1 cellular context compared by ENCODE assay signal in the genomic region with DNA sequence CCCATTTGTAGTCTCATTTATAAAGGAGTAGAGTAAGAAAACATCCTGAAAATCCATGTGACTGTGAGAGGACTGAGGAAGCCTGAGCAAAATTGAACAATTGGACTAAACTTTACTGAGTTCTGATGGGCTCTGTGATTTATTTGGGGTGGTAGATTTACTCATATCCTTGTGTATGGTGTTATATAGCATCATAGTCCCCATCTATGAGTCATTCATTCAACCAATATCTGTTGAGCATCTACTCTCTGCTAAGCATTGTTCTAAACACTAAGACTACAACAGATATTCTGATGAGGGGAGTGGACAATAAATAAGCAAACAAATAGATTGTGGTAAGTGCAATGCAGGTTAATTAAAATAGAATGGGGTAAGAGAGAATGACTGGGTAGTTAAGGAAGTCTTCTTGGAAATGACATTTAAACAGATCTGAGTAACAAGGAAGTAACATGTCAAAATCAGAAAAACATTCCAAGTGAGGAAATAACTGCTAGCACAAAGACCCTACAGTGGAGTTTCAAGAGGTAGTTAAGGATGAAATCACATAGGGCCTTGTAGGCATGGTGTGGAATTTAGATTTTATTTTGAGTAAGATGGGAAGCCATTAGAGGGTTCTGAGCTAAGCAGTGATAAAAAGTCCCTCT.
TF ChIP-seq lines count a peak whose summit lies in the region.

No MANE protein-coding gene starts in this region.

TF ChIP-seq in SK-N-SH, 30 proteins besides CTCF, POLR2A, EP300 and RAD21 (continued from another document):
- TF ChIP-seq, protein P1, sequence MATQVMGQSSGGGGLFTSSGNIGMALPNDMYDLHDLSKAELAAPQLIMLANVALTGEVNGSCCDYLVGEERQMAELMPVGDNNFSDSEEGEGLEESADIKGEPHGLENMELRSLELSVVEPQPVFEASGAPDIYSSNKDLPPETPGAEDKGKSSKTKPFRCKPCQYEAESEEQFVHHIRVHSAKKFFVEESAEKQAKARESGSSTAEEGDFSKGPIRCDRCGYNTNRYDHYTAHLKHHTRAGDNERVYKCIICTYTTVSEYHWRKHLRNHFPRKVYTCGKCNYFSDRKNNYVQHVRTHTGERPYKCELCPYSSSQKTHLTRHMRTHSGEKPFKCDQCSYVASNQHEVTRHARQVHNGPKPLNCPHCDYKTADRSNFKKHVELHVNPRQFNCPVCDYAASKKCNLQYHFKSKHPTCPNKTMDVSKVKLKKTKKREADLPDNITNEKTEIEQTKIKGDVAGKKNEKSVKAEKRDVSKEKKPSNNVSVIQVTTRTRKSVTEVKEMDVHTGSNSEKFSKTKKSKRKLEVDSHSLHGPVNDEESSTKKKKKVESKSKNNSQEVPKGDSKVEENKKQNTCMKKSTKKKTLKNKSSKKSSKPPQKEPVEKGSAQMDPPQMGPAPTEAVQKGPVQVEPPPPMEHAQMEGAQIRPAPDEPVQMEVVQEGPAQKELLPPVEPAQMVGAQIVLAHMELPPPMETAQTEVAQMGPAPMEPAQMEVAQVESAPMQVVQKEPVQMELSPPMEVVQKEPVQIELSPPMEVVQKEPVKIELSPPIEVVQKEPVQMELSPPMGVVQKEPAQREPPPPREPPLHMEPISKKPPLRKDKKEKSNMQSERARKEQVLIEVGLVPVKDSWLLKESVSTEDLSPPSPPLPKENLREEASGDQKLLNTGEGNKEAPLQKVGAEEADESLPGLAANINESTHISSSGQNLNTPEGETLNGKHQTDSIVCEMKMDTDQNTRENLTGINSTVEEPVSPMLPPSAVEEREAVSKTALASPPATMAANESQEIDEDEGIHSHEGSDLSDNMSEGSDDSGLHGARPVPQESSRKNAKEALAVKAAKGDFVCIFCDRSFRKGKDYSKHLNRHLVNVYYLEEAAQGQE (IDR thresholded peaks at IDR 0.05; ENCODE audit: low read depth, low read length), result no peak
- no peak for TF ChIP-seq RCOR1 (IDR thresholded peaks at IDR 0.05; ENCODE audit: low read length)
- TF ChIP-seq TAF1 (IDR thresholded peaks at IDR 0.05; ENCODE audit: borderline replicate concordance, low read depth, low read length), result no peak
- TF ChIP-seq MEF2A (IDR thresholded peaks at IDR 0.05; ENCODE audit: borderline replicate concordance, low read depth), result no peak
- no peak for TF ChIP-seq NRF1 (IDR thresholded peaks at IDR 0.05; ENCODE audit: low read depth, low read length)
- TF ChIP-seq YY1 (IDR thresholded peaks at IDR 0.05; ENCODE audit: low read depth), result no peak
- no peak for TF ChIP-seq TEAD4 (IDR thresholded peaks at IDR 0.05; ENCODE audit: borderline replicate concordance, insufficient read depth)
- no peak for TF ChIP-seq RFX5 (IDR thresholded peaks at IDR 0.05; ENCODE audit: low read length)
- TF ChIP-seq, protein P2, sequence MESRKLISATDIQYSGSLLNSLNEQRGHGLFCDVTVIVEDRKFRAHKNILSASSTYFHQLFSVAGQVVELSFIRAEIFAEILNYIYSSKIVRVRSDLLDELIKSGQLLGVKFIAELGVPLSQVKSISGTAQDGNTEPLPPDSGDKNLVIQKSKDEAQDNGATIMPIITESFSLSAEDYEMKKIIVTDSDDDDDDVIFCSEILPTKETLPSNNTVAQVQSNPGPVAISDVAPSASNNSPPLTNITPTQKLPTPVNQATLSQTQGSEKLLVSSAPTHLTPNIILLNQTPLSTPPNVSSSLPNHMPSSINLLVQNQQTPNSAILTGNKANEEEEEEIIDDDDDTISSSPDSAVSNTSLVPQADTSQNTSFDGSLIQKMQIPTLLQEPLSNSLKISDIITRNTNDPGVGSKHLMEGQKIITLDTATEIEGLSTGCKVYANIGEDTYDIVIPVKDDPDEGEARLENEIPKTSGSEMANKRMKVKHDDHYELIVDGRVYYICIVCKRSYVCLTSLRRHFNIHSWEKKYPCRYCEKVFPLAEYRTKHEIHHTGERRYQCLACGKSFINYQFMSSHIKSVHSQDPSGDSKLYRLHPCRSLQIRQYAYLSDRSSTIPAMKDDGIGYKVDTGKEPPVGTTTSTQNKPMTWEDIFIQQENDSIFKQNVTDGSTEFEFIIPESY (IDR thresholded peaks at IDR 0.05; ENCODE audit: borderline replicate concordance, low read depth), result no peak
- no peak for TF ChIP-seq TCF12 (IDR thresholded peaks at IDR 0.05)
- TF ChIP-seq, protein P3, sequence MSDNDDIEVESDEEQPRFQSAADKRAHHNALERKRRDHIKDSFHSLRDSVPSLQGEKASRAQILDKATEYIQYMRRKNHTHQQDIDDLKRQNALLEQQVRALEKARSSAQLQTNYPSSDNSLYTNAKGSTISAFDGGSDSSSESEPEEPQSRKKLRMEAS (IDR thresholded peaks at IDR 0.05; ENCODE audit: low read depth), result no peak
- TF ChIP-seq GATA2 (CRISPR knock-in tag; IDR thresholded peaks at IDR 0.05), result no peak
